Comparison of ENCODE assay signal across 2 cellular contexts in genomic region chr12:54000105-54000773, GRCh38.
TF ChIP-seq lines count a peak whose summit lies in the region.

Gene HOXC9, plus strand, starts transcription at chr12:54000161. Its CDS starts 28 bp downstream, at chr12:54000189.

TF ChIP-seq in H1, 55 proteins besides CTCF, POLR2A, EP300 and RAD21 (continued from another document and continues in another):
- TF ChIP-seq ATF3 (IDR thresholded peaks at IDR 0.05; ENCODE audit: insufficient read depth, low read depth, low read length), result no peak
- no peak for TF ChIP-seq CHD7 (IDR thresholded peaks at IDR 0.05; ENCODE audit: insufficient replicate concordance, low read length)
- no peak for TF ChIP-seq BRCA1 (IDR thresholded peaks at IDR 0.05; ENCODE audit: low read depth, low read length)
- no peak for TF ChIP-seq TBP (IDR thresholded peaks at IDR 0.05; ENCODE audit: low read depth, low read length)
- TF ChIP-seq TAF1 (IDR thresholded peaks at IDR 0.05; ENCODE audit: low read depth, low read length), result no peak
- TF ChIP-seq CHD2 (IDR thresholded peaks at IDR 0.05; ENCODE audit: low read length), result no peak
- peak; percentile 70 for TF ChIP-seq CTBP2 (IDR thresholded peaks at IDR 0.05; ENCODE audit: borderline replicate concordance, insufficient read depth, insufficient read length, low read length)
- TF ChIP-seq KDM4A (IDR thresholded peaks at IDR 0.05; ENCODE audit: low read depth, low read length, severe bottlenecking), result no peak
- no peak for TF ChIP-seq E2F6 (IDR thresholded peaks at IDR 0.05)
- no peak for TF ChIP-seq JUND (IDR thresholded peaks at IDR 0.05; ENCODE audit: low read length)
- TF ChIP-seq MAX (IDR thresholded peaks at IDR 0.05), result no peak
- peak; percentile 100 for TF ChIP-seq SUZ12 (IDR thresholded peaks at IDR 0.05; ENCODE audit: low read length)
- peak; percentile 100 for TF ChIP-seq EZH2 (IDR thresholded peaks at IDR 0.05; ENCODE audit: low read depth, low read length, severe bottlenecking)

TF ChIP-seq in HEK293T, 16 proteins besides CTCF, POLR2A, EP300 and RAD21 (continued from another document):
- TF ChIP-seq PKNOX1 (IDR thresholded peaks at IDR 0.05), result no peak
- TF ChIP-seq TARDBP (IDR thresholded peaks at IDR 0.05), result no peak
- no peak for TF ChIP-seq SP1 (IDR thresholded peaks at IDR 0.05)
- no peak for TF ChIP-seq HDGF (IDR thresholded peaks at IDR 0.05; ENCODE audit: borderline replicate concordance)
- TF ChIP-seq ELF4 (IDR thresholded peaks at IDR 0.05), result no peak
- TF ChIP-seq NFRKB (IDR thresholded peaks at IDR 0.05), result no peak
- TF ChIP-seq LEF1 (IDR thresholded peaks at IDR 0.05; ENCODE audit: borderline replicate concordance), result no peak
- TF ChIP-seq L3MBTL2 (conservative IDR thresholded peaks at IDR 0.05), result no peak; the same call in 1 of the 2 replicates
- TF ChIP-seq FOXK2 (IDR thresholded peaks at IDR 0.05), result no peak
- TF ChIP-seq ZNF384 (IDR thresholded peaks at IDR 0.05), result no peak
